2 cellular contexts compared by ENCODE assay signal in genomic region chr4:76539979-76540378, GRCh38.
TF ChIP-seq lines count a peak whose summit lies in the region.

No MANE protein-coding gene starts in this region.

TF ChIP-seq in Ishikawa, 13 proteins besides CTCF, POLR2A, EP300 and RAD21:
- TF ChIP-seq TAF1 (IDR thresholded peaks at IDR 0.05; ENCODE audit: low read depth) (no peak), REST (IDR thresholded peaks at IDR 0.05; ENCODE audit: low read depth) (0 out of 2 replicates have a peak, but pooled peaks have one; percentile 27), MAX (IDR thresholded peaks at IDR 0.05) (peak; percentile 79), EGR1 (IDR thresholded peaks at IDR 0.05) (peak; percentile 57; the same call in 1 of the 2 replicates), CREB1 (IDR thresholded peaks at IDR 0.05; ENCODE audit: low read depth) (peak; percentile 24; the same call in 1 of the 2 replicates), YY1 (IDR thresholded peaks at IDR 0.05; ENCODE audit: low read depth) (peak; percentile 78), NFIC (IDR thresholded peaks at IDR 0.05) (peak; percentile 94), TCF12 (IDR thresholded peaks at IDR 0.05; ENCODE audit: low read depth) (peak; percentile 99), TEAD4 (IDR thresholded peaks at IDR 0.05) (peak; percentile 99), ZBTB7A (IDR thresholded peaks at IDR 0.05; ENCODE audit: low read depth) (no peak), FOXM1 (IDR thresholded peaks at IDR 0.05; ENCODE audit: borderline replicate concordance, low read depth) (peak; percentile 99), CEBPB (IDR thresholded peaks at IDR 0.05) (peak; percentile 50)
- TF ChIP-seq, protein P1, sequence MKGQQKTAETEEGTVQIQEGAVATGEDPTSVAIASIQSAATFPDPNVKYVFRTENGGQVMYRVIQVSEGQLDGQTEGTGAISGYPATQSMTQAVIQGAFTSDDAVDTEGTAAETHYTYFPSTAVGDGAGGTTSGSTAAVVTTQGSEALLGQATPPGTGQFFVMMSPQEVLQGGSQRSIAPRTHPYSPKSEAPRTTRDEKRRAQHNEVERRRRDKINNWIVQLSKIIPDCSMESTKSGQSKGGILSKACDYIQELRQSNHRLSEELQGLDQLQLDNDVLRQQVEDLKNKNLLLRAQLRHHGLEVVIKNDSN (IDR thresholded peaks at IDR 0.05) = peak; percentile 6; the same call in 1 of the 2 replicates

TF ChIP-seq in H1, 55 proteins besides CTCF, POLR2A, EP300 and RAD21:
- peak; percentile 64; the same call in 1 of the 2 replicates for TF ChIP-seq TEAD4 (IDR thresholded peaks at IDR 0.05; ENCODE audit: low read depth, low read length)
- peak; percentile 46; the same call in 1 of the 2 replicates for TF ChIP-seq KDM1A (IDR thresholded peaks at IDR 0.05; ENCODE audit: borderline replicate concordance, low read length)
- TF ChIP-seq SIRT6 (IDR thresholded peaks at IDR 0.05; ENCODE audit: low read length) = no peak
